ENCODE assay signal across 11 cellular contexts in genomic region chr2:196586511-196586991, GRCh38. TPM values are rescaled to one million over a fixed set of nuclear protein-coding genes. Genes with fewer than 3 reads are reported as not detected.
DNase-seq lines count a peak whose midpoint lies in the region; FAIRE-seq and TF ChIP-seq lines count a peak whose summit lies in the region.
"Had no signal": no experiment of that assay in that cellular context is flagged by ENCODE, and none has a peak within 500 bp of the region (broad histone marks: within the 10 kb centered on the region; RNA-seq: fewer than 3 reads in every experiment).

No MANE protein-coding gene starts in this region.

- no peaks in the 10 kb centered on the region for H3K36me3 ChIP-seq in Caco-2 (ENCODE audit: control insufficient read depth, insufficient read depth, low read length)
- H3K36me3 ChIP-seq: upper lobe of left lung had no signal

- no peak for TF ChIP-seq POLR2A in H54 (IDR thresholded peaks at IDR 0.05; ENCODE audit: low read depth, low read length)

- H3K36me3 Mint-ChIP-seq in Caco-2 (ENCODE audit: insufficient read depth, unreplicated experiment) (no peaks in the 10 kb centered on the region), nephron progenitor cell (ENCODE audit: low read depth) (peaks cover 10% of the 10 kb centered on the region)
- H3K36me3 Mint-ChIP-seq: CD4-positive, alpha-beta memory T cell had no signal

- H3K27me3 ChIP-seq in Caco-2 (replicated peaks; ENCODE audit: control insufficient read depth, insufficient read depth, low read length) = no peaks in the 10 kb centered on the region; the same call in 1 of the 2 replicates
- H3K27me3 ChIP-seq: upper lobe of left lung had no signal

- H3K27me3 Mint-ChIP-seq in Caco-2 (ENCODE audit: insufficient read depth, unreplicated experiment) = peaks cover 18% of the 10 kb centered on the region
- H3K27me3 Mint-ChIP-seq in nephron progenitor cell (ENCODE audit: low read depth, poor library complexity) = no peaks in the 10 kb centered on the region

- DNase-seq in A172 (ENCODE audit: low spot score) (peak; percentile 91), H54 (ENCODE audit: insufficient read length, low spot score) (peak; percentile 40), RKO (ENCODE audit: low spot score) (peak; percentile 83), fibroblast of mammary gland (ENCODE audit: low read depth) (peak; percentile 87), Caco-2 (no peak), GM19240 (ENCODE audit: insufficient read length, low spot score) (no peak), nephron progenitor cell (no peak), GM20000 (ENCODE audit: low spot score) (no peak)
- DNase-seq: CD4-positive, alpha-beta memory T cell; upper lobe of left lung had no signal

- H3K4me3 Mint-ChIP-seq in Caco-2 (ENCODE audit: unreplicated experiment) (no peak overlapping the region), nephron progenitor cell (no peak overlapping the region)
- H3K4me3 Mint-ChIP-seq: CD4-positive, alpha-beta memory T cell had no signal

- no TSS peak for BruUV-seq in Caco-2 (replicated peaks; lab: Mats Ljungman, UMichigan)

- POLR2A ChIA-PET in Caco-2 (lab: Charles Lee) = no interaction called here

- no peaks in the 10 kb centered on the region; the same call in 1 of the 2 replicates for H3K4me1 ChIP-seq in Caco-2

- intact Hi-C loops in Caco-2 (cut with micrococcal nuclease; ENCODE audit: unreplicated experiment) = no loop called here

- peak; percentile 96 for FAIRE-seq in H54 (lab: Jason Lieb, UNC)

- H3K9me3 Mint-ChIP-seq in Caco-2 (ENCODE audit: unreplicated experiment) = no peaks in the 10 kb centered on the region
- peaks cover 4% of the 10 kb centered on the region for H3K9me3 Mint-ChIP-seq in nephron progenitor cell

- H3K27ac Mint-ChIP-seq in Caco-2 (ENCODE audit: unreplicated experiment) (no peak overlapping the region), nephron progenitor cell (no peak overlapping the region)
- H3K27ac Mint-ChIP-seq: CD4-positive, alpha-beta memory T cell had no signal

- no peaks in the 10 kb centered on the region for H3K9me3 ChIP-seq in Caco-2
- H3K9me3 ChIP-seq: upper lobe of left lung had no signal

- peaks cover under 1% of the 10 kb centered on the region for H3K4me1 Mint-ChIP-seq in Caco-2 (ENCODE audit: low read depth, unreplicated experiment)
- peaks cover 15% of the 10 kb centered on the region for H3K4me1 Mint-ChIP-seq in nephron progenitor cell

- CTCF ChIA-PET in Caco-2 (lab: Charles Lee) = no interaction called here

- H3K4me3 ChIP-seq in fibroblast of mammary gland (ENCODE audit: control insufficient read depth, low read depth, low read length) = no peak overlapping the region
- H3K4me3 ChIP-seq in Caco-2 (ENCODE audit: low read depth, low read length) = no peak overlapping the region
- H3K4me3 ChIP-seq: skin epidermis, upper lobe of left lung had no signal

- TF ChIP-seq CTCF in fibroblast of mammary gland (conservative IDR thresholded peaks at IDR 0.05; ENCODE audit: control insufficient read depth, insufficient read depth, low read depth, low read length) (no peak), Caco-2 (IDR thresholded peaks at IDR 0.05; ENCODE audit: insufficient read depth in 1 of 2, low read depth in 1 of 2, low read length in 1 of 2, severe bottlenecking in 1 of 2, unreplicated experiment in 1 of 2) (no peak), nephron progenitor cell (IDR thresholded peaks at IDR 0.05) (no peak), GM20000 (IDR thresholded peaks at IDR 0.05; ENCODE audit: extremely low read depth, missing control alignments) (no peak)

RNA-seq across cellular contexts. Expression of gene HECW2, which starts 6.8 kb away (rescaled TPM):
- 0.34 and 1.5 TPM in 2 replicates for total RNA-seq in A172 (2014; rRNA removed; shearing (Covaris generic))
- 3.5 and 3.6 TPM in 2 replicates for total RNA-seq in Caco-2 (2022)

RNA-seq across cellular contexts. Expression of gene CCDC150, which starts 53.0 kb away (rescaled TPM):
- total RNA-seq in A172 (2014; rRNA removed; shearing (Covaris generic)) = 4.4 and 6.9 TPM in 2 replicates
- total RNA-seq in Caco-2 (2022) = 26.3 and 34.0 TPM in 2 replicates

Comparison
In these comparisons a context has a peak if more than half of its experiments do, and no peak if none do; other contexts are left out.
1. DNase-seq: peak in A172 (single experiment), H54 (single experiment), RKO (single experiment) and fibroblast of mammary gland (single experiment); none in Caco-2 (0 of 2), GM19240 (single experiment), nephron progenitor cell (single experiment) and GM20000 (single experiment).